ENCODE assay signal across 1 cellular context in the genomic region with DNA sequence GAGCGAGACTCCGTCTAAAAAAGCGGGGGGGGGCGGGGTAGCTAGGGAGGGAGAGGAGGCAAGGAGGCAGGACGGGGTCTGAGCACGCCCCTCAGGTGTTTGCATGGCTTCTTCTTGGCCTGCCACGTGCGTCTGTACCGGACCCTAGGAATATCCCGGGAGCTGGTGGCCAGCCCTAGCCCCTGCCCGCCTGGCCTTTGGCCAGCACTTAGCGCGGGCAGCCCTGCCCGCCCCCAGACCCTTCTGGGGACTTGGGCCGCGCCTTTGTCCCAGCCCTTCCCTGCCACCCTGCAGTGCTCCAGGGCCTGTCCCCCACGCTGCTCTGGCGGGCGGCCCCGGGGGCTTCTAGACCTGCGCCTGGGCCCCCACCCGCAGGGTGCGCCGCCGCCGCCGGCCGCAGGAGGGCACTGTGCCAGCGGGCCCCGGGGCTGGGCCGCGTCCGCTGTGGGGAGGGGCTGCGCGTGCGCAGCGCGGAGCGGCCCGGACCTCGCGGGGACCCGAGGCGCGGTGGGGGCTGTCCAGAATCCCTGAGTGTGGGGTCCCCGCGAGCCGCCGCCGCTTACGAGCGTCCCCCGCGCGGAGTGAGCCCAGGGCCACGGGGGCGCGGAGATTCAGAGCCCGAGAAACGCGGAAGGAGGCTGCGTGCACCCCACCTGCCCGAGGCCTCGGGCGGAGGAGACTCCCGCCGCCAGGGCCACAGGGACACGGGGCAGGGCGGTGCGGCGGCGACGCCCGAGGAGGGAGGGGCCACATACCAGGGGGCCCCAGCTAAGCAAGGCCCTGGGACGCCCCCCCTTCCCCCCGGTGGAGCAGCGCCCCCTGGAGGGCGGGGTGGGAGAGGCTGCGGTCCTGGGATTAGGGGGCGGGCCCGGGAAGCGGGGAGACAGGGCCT.
TF ChIP-seq lines count a peak whose summit lies in the region.

No MANE protein-coding gene starts in this region.

TF ChIP-seq in A549, 52 proteins besides CTCF, POLR2A, EP300 and RAD21 (continued from another document):
- TF ChIP-seq, protein P1, sequence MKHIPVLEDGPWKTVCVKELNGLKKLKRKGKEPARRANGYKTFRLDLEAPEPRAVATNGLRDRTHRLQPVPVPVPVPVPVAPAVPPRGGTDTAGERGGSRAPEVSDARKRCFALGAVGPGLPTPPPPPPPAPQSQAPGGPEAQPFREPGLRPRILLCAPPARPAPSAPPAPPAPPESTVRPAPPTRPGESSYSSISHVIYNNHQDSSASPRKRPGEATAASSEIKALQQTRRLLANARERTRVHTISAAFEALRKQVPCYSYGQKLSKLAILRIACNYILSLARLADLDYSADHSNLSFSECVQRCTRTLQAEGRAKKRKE (CRISPR knock-in tag; IDR thresholded peaks at IDR 0.05; ENCODE audit: low read depth): no peak
- no peak for TF ChIP-seq CHD4 (IDR thresholded peaks at IDR 0.05; ENCODE audit: borderline replicate concordance)
- TF ChIP-seq, protein P2, sequence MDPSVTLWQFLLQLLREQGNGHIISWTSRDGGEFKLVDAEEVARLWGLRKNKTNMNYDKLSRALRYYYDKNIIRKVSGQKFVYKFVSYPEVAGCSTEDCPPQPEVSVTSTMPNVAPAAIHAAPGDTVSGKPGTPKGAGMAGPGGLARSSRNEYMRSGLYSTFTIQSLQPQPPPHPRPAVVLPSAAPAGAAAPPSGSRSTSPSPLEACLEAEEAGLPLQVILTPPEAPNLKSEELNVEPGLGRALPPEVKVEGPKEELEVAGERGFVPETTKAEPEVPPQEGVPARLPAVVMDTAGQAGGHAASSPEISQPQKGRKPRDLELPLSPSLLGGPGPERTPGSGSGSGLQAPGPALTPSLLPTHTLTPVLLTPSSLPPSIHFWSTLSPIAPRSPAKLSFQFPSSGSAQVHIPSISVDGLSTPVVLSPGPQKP (IDR thresholded peaks at IDR 0.05; ENCODE audit: low read depth, low read length): no peak
- no peak for TF ChIP-seq KDM1A (IDR thresholded peaks at IDR 0.05; ENCODE audit: low read depth)
- TF ChIP-seq, protein P3, sequence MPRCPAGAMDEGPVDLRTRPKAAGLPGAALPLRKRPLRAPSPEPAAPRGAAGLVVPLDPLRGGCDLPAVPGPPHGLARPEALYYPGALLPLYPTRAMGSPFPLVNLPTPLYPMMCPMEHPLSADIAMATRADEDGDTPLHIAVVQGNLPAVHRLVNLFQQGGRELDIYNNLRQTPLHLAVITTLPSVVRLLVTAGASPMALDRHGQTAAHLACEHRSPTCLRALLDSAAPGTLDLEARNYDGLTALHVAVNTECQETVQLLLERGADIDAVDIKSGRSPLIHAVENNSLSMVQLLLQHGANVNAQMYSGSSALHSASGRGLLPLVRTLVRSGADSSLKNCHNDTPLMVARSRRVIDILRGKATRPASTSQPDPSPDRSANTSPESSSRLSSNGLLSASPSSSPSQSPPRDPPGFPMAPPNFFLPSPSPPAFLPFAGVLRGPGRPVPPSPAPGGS (IDR thresholded peaks at IDR 0.05): peak; percentile 66; the same call in 1 of the 3 replicates
- TF ChIP-seq KDM5A (IDR thresholded peaks at IDR 0.05): no peak
- TF ChIP-seq JUNB (IDR thresholded peaks at IDR 0.05): no peak
- TF ChIP-seq TFCP2L1 (CRISPR knock-in tag; IDR thresholded peaks at IDR 0.05): peak; percentile 80
- TF ChIP-seq MYC (IDR thresholded peaks at IDR 0.05; ENCODE audit: borderline replicate concordance, low read length): peak; percentile 80
- TF ChIP-seq TP53 (CRISPR knock-in tag; IDR thresholded peaks at IDR 0.05): no peak
- TF ChIP-seq, protein P4, sequence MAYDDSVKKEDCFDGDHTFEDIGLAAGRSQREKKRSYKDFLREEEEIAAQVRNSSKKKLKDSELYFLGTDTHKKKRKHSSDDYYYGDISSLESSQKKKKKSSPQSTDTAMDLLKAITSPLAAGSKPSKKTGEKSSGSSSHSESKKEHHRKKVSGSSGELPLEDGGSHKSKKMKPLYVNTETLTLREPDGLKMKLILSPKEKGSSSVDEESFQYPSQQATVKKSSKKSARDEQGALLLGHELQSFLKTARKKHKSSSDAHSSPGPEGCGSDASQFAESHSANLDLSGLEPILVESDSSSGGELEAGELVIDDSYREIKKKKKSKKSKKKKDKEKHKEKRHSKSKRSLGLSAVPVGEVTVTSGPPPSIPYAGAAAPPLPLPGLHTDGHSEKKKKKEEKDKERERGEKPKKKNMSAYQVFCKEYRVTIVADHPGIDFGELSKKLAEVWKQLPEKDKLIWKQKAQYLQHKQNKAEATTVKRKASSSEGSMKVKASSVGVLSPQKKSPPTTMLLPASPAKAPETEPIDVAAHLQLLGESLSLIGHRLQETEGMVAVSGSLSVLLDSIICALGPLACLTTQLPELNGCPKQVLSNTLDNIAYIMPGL (CRISPR knock-in tag; IDR thresholded peaks at IDR 0.05; ENCODE audit: borderline replicate concordance): peak; percentile 96
- TF ChIP-seq, protein P5, sequence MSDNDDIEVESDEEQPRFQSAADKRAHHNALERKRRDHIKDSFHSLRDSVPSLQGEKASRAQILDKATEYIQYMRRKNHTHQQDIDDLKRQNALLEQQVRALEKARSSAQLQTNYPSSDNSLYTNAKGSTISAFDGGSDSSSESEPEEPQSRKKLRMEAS (IDR thresholded peaks at IDR 0.05): peak; percentile 92
- TF ChIP-seq PHF8 (IDR thresholded peaks at IDR 0.05; ENCODE audit: borderline replicate concordance, low read depth): peak; percentile 96
- TF ChIP-seq ESRRA (IDR thresholded peaks at IDR 0.05; ENCODE audit: borderline replicate concordance, low read length): no peak
- no peak for TF ChIP-seq HEYL (CRISPR knock-in tag; IDR thresholded peaks at IDR 0.05)
- no peak for TF ChIP-seq RARB (CRISPR knock-in tag; IDR thresholded peaks at IDR 0.05)
- TF ChIP-seq, protein P6, sequence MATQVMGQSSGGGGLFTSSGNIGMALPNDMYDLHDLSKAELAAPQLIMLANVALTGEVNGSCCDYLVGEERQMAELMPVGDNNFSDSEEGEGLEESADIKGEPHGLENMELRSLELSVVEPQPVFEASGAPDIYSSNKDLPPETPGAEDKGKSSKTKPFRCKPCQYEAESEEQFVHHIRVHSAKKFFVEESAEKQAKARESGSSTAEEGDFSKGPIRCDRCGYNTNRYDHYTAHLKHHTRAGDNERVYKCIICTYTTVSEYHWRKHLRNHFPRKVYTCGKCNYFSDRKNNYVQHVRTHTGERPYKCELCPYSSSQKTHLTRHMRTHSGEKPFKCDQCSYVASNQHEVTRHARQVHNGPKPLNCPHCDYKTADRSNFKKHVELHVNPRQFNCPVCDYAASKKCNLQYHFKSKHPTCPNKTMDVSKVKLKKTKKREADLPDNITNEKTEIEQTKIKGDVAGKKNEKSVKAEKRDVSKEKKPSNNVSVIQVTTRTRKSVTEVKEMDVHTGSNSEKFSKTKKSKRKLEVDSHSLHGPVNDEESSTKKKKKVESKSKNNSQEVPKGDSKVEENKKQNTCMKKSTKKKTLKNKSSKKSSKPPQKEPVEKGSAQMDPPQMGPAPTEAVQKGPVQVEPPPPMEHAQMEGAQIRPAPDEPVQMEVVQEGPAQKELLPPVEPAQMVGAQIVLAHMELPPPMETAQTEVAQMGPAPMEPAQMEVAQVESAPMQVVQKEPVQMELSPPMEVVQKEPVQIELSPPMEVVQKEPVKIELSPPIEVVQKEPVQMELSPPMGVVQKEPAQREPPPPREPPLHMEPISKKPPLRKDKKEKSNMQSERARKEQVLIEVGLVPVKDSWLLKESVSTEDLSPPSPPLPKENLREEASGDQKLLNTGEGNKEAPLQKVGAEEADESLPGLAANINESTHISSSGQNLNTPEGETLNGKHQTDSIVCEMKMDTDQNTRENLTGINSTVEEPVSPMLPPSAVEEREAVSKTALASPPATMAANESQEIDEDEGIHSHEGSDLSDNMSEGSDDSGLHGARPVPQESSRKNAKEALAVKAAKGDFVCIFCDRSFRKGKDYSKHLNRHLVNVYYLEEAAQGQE (IDR thresholded peaks at IDR 0.05): no peak
- TF ChIP-seq POLR2AphosphoS2 (conservative IDR thresholded peaks at IDR 0.05; ENCODE audit: low read length): no peak
- no peak for TF ChIP-seq NR3C1 (IDR thresholded peaks at IDR 0.05)
- no peak for TF ChIP-seq CEBPB (IDR thresholded peaks at IDR 0.05)
- TF ChIP-seq, protein P7, sequence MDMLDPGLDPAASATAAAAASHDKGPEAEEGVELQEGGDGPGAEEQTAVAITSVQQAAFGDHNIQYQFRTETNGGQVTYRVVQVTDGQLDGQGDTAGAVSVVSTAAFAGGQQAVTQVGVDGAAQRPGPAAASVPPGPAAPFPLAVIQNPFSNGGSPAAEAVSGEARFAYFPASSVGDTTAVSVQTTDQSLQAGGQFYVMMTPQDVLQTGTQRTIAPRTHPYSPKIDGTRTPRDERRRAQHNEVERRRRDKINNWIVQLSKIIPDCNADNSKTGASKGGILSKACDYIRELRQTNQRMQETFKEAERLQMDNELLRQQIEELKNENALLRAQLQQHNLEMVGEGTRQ (IDR thresholded peaks at IDR 0.05): no peak
- no peak for TF ChIP-seq FOXS1 (CRISPR knock-in tag; IDR thresholded peaks at IDR 0.05)
- no peak for TF ChIP-seq SREBF2 (IDR thresholded peaks at IDR 0.05)
- peak; percentile 52 for TF ChIP-seq SMC3 (IDR thresholded peaks at IDR 0.05)
- TF ChIP-seq BHLHE40 (IDR thresholded peaks at IDR 0.05; ENCODE audit: low read depth, low read length): no peak
- TF ChIP-seq, protein P8, sequence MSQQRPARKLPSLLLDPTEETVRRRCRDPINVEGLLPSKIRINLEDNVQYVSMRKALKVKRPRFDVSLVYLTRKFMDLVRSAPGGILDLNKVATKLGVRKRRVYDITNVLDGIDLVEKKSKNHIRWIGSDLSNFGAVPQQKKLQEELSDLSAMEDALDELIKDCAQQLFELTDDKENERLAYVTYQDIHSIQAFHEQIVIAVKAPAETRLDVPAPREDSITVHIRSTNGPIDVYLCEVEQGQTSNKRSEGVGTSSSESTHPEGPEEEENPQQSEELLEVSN (IDR thresholded peaks at IDR 0.05; ENCODE audit: borderline replicate concordance, low read depth): peak; percentile 91
